In genomic region chrX:38150993-38151392, GRCh38 we compare ENCODE assay signal across 36 cellular contexts.
"Had no signal": no experiment of that assay in that cellular context is flagged by ENCODE, and none has a peak within 500 bp of the region (broad histone marks: within the 10 kb centered on the region; RNA-seq: fewer than 3 reads in every experiment).

No MANE protein-coding gene starts in this region.

- H3K4me3 Mint-ChIP-seq: activated B cell treated with CpG ODN at 0.5 μM for 24 hours; activated CD4-positive, alpha-beta memory T cell treated with anti-CD3 and anti-CD28 coated beads for 36 hours; activated CD8-positive, alpha-beta memory T cell treated with anti-CD3 and anti-CD28 coated beads, Interleukin-2, amount 10 ng/mL, durations not matched to agents 7 days and 5 days; activated naive CD4-positive, alpha-beta T cell treated with anti-CD3 and anti-CD28 coated beads, Interleukin-2, amount 10 ng/mL, durations not matched to agents 7 days and 5 days; activated naive CD8-positive, alpha-beta T cell; activated naive CD8-positive, alpha-beta T cell treated with anti-CD3 and anti-CD28 coated beads, Interleukin-2, amount 50 U/mL, for 24 hours; central memory CD8-positive, alpha-beta T cell had no signal

- H3K27me3 Mint-ChIP-seq: activated B cell treated with CpG ODN at 0.5 μM for 24 hours had no signal

- H3K4me2 ChIP-seq: KMS-11, PC-9 had no signal

- H2AFZ ChIP-seq: PC-9 had no signal

- ATAC-seq: activated CD8-positive, alpha-beta memory T cell treated with anti-CD3 and anti-CD28 coated beads, Interleukin-2, amount 10 ng/mL, durations not matched to agents 7 days and 5 days; activated naive CD8-positive, alpha-beta T cell treated with anti-CD3 and anti-CD28 coated beads, Interleukin-2, amount 50 U/mL, for 24 hours; Right ventricle myocardium inferior; SK-N-SH treated with all-trans-retinoic acid at 6 μM for 48 hours had no signal

- H3K27ac ChIP-seq: brain microvascular endothelial cell, KMS-11, PC-9, RWPE1, VCaP had no signal

- H3K9me3 Mint-ChIP-seq: activated B cell treated with CpG ODN at 0.5 μM for 24 hours; activated CD4-positive, alpha-beta memory T cell treated with anti-CD3 and anti-CD28 coated beads for 36 hours; activated naive CD4-positive, alpha-beta T cell treated with anti-CD3 and anti-CD28 coated beads, Interleukin-2, amount 10 ng/mL, durations not matched to agents 7 days and 5 days; activated naive CD8-positive, alpha-beta T cell treated with anti-CD3 and anti-CD28 coated beads, Interleukin-2, amount 50 U/mL, for 24 hours; central memory CD8-positive, alpha-beta T cell had no signal

- H3K36me3 Mint-ChIP-seq: activated CD4-positive, alpha-beta memory T cell treated with anti-CD3 and anti-CD28 coated beads for 36 hours; activated CD8-positive, alpha-beta memory T cell treated with anti-CD3 and anti-CD28 coated beads, Interleukin-2, amount 10 ng/mL, durations not matched to agents 7 days and 5 days; activated naive CD4-positive, alpha-beta T cell treated with anti-CD3 and anti-CD28 coated beads, Interleukin-2, amount 10 ng/mL, durations not matched to agents 7 days and 5 days; activated naive CD8-positive, alpha-beta T cell had no signal

- H3K4me1 Mint-ChIP-seq: activated B cell treated with CpG ODN at 0.5 μM for 24 hours; activated CD8-positive, alpha-beta memory T cell treated with anti-CD3 and anti-CD28 coated beads, Interleukin-2, amount 10 ng/mL, durations not matched to agents 7 days and 5 days; activated naive CD4-positive, alpha-beta T cell treated with anti-CD3 and anti-CD28 coated beads, Interleukin-2, amount 10 ng/mL, durations not matched to agents 7 days and 5 days; activated naive CD8-positive, alpha-beta T cell treated with anti-CD3 and anti-CD28 coated beads, Interleukin-2, amount 50 U/mL, for 24 hours; central memory CD8-positive, alpha-beta T cell had no signal

- H3K4me3 ChIP-seq: PC-9 had no signal

- H3K36me3 ChIP-seq: brain microvascular endothelial cell had no signal

- H3K27ac Mint-ChIP-seq: activated B cell treated with CpG ODN at 0.5 μM for 24 hours; activated CD4-positive, alpha-beta memory T cell treated with anti-CD3 and anti-CD28 coated beads for 36 hours; activated CD8-positive, alpha-beta memory T cell treated with anti-CD3 and anti-CD28 coated beads, Interleukin-2, amount 10 ng/mL, durations not matched to agents 7 days and 5 days; activated naive CD4-positive, alpha-beta T cell treated with anti-CD3 and anti-CD28 coated beads, Interleukin-2, amount 10 ng/mL, durations not matched to agents 7 days and 5 days; activated naive CD8-positive, alpha-beta T cell; activated naive CD8-positive, alpha-beta T cell treated with anti-CD3 and anti-CD28 coated beads, Interleukin-2, amount 50 U/mL, for 24 hours had no signal

- H3K9ac ChIP-seq: KMS-11 had no signal

- H3K27me3 ChIP-seq: brain microvascular endothelial cell had no signal

- DNase-seq: activated B cell treated with CpG ODN at 0.5 μM for 24 hours; activated CD4-positive, alpha-beta memory T cell treated with anti-CD3 and anti-CD28 coated beads for 36 hours; activated CD4-positive, alpha-beta T cell treated with anti-CD3 and anti-CD28 coated beads for 4 hours; activated CD4-positive, alpha-beta T cell treated with anti-CD3 and anti-CD28 coated beads, Interleukin-2, amount 50 U/mL, for 1 hour; activated CD4-positive, CD25-positive, alpha-beta regulatory T cell treated with anti-CD3 and anti-CD28 coated beads, Interleukin-2, amount 50 U/mL, for 72 hours; activated CD8-positive, alpha-beta memory T cell treated with anti-CD3 and anti-CD28 coated beads for 24 hours; activated CD8-positive, alpha-beta memory T cell treated with anti-CD3 and anti-CD28 coated beads, Interleukin-2, amount 10 ng/mL, durations not matched to agents 7 days and 5 days; activated CD8-positive, alpha-beta memory T cell treated with anti-CD3 and anti-CD28 coated beads, Interleukin-2, amount 50 U/mL, for 48 hours; activated effector memory CD4-positive, alpha-beta T cell treated with Interleukin-2 at 50 U/mL for 16 hours; activated naive CD4-positive, alpha-beta T cell treated with anti-CD3 and anti-CD28 coated beads, Interleukin-2, amount 10 ng/mL, durations not matched to agents 7 days and 5 days; activated naive CD8-positive, alpha-beta T cell treated with anti-CD3 and anti-CD28 coated beads, Interleukin-2, amount 50 U/mL, for 24 hours; activated T-cell treated with anti-CD3 and anti-CD28 coated beads, Interleukin-2, amount 50 U/mL, for 48 hours; anterior cingulate cortex; MM.1S; MV-4-11; NCI-H1092; NCI-H1436; NCI-H1694 treated with DMSO at 0.1 percent for 48 hours; NCI-H2029 treated with DMSO at 0.1 percent for 48 hours; NCI-H2107; NCI-H446 treated with DMSO at 0.1 percent for 48 hours; NCI-H524; PC-9; SIG-M5; SW 1271; T-helper 1 cell; T-helper 2 cell; T-helper 9 cell had no signal
